21 cellular contexts compared by ENCODE assay signal in the genomic region with DNA sequence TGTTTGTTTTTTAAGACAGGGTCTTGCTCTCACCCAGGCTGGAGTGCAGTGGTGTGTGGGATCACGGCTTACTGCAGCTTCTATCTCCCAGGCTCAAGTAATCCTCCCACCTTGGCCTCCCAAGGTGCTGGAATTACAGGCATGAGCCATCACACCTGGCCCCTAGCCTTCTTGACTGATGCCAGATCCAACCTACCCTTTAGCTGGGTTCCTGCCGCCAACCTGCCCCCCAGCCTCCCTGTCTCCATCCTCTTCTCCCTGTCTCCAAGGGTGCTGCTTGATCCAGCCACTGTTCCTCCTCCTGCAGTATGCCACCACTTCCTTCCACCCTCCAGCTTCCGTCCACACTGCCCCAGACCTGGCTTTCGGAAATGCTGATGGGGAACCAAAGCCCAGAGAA. TPM values are rescaled to one million over a fixed set of nuclear protein-coding genes. Genes with fewer than 3 reads are reported as not detected.
"Had no signal": no experiment of that assay in that cellular context is flagged by ENCODE, and none has a peak within 500 bp of the region (broad histone marks: within the 10 kb centered on the region; RNA-seq: fewer than 3 reads in every experiment).

No MANE protein-coding gene starts in this region.

- H3K4me3 Mint-ChIP-seq: activated CD4-positive, alpha-beta memory T cell treated with anti-CD3 and anti-CD28 coated beads for 36 hours; activated T-helper 17 cell treated with anti-CD3 and anti-CD28 coated beads, Interleukin-2, amount 50 U/mL, for 72 hours; effector memory CD8-positive, alpha-beta T cell; natural killer cell had no signal

- H3K4me3 ChIP-seq: body of pancreas, lung, stomach had no signal

- H3K27me3 ChIP-seq: body of pancreas, stomach had no signal

- ATAC-seq: activated T-helper 17 cell treated with anti-CD3 and anti-CD28 coated beads, Interleukin-2, amount 50 U/mL, for 72 hours; body of pancreas; effector memory CD8-positive, alpha-beta T cell; left cardiac atrium; natural killer cell had no signal

- H3K9me3 Mint-ChIP-seq: activated CD4-positive, alpha-beta memory T cell treated with anti-CD3 and anti-CD28 coated beads for 36 hours; activated T-helper 17 cell treated with anti-CD3 and anti-CD28 coated beads, Interleukin-2, amount 50 U/mL, for 72 hours; effector memory CD8-positive, alpha-beta T cell; natural killer cell had no signal

- H3K27ac Mint-ChIP-seq: activated CD4-positive, alpha-beta memory T cell treated with anti-CD3 and anti-CD28 coated beads for 36 hours; activated T-helper 17 cell treated with anti-CD3 and anti-CD28 coated beads, Interleukin-2, amount 50 U/mL, for 72 hours; effector memory CD8-positive, alpha-beta T cell; natural killer cell had no signal

- DNase-seq: activated CD4-positive, alpha-beta memory T cell treated with anti-CD3 and anti-CD28 coated beads for 36 hours; activated naive CD4-positive, alpha-beta T cell; activated T-cell treated with anti-CD3 and anti-CD28 coated beads, Interleukin-2, amount 50 U/mL, for 1 hour; body of pancreas; effector memory CD8-positive, alpha-beta T cell; foreskin fibroblast; hippocampal formation; left cardiac atrium; natural killer cell; stimulated activated CD4-positive, alpha-beta T cell treated with anti-CD3 and anti-CD28 coated beads, Interleukin-12 subunit alpha, Interleukin-12 subunit beta, amount 100 ng/mL, for 4 hours; stimulated activated CD4-positive, alpha-beta T cell treated with anti-CD3 and anti-CD28 coated beads, Interleukin-2, amount 100 ng/mL, for 24 hours; stomach; SW 1271; T-helper 2 cell; trophoblast cell had no signal

- H3K27me3 Mint-ChIP-seq: activated CD4-positive, alpha-beta memory T cell treated with anti-CD3 and anti-CD28 coated beads for 36 hours; activated T-helper 17 cell treated with anti-CD3 and anti-CD28 coated beads, Interleukin-2, amount 50 U/mL, for 72 hours; effector memory CD8-positive, alpha-beta T cell had no signal

- H3K9me3 ChIP-seq: body of pancreas, stomach had no signal

- H3K27ac ChIP-seq: body of pancreas, epithelial cell of prostate, stomach, VCaP had no signal

RNA-seq across cellular contexts. Expression of a gene that starts 3.2 kb away (rescaled TPM):
- total RNA-seq: cardiac septum, stomach, temporal lobe had no signal
